10 cellular contexts compared by ENCODE assay signal in the genomic region with DNA sequence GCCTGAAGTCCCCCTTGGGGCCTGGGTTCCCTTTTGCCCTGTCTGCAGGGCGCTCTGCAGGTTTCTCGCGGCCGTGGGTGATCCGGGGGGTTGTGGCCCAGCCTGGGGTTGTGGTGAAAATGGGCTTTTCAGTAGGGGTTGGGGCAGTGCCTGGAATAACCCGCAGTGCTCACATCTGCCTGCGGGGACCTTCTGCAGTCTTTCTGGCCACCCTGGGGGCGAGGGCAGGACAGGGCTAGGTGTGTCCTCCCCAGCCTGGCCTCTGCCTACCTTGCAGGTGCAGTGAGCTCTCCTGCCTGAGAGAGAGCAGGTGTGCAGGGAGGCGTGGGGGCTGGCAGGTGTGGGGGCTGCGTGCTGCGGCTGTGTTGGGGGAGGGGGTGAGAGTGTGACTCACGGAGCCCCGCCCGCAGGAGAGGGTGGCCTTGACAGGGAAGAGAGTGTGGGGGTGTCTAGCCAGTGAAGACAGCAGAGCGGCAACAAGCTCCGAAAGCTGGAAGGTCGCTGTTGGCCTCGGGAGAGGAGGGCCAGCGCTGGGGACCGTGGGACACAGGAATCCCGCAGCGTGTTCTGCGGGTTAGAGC.
A peak's percentile ranks its signal among the peaks of the same experiment; 100 is the strongest.
DNase-seq lines count a peak whose midpoint lies in the region; ATAC-seq, FAIRE-seq and TF ChIP-seq lines count a peak whose summit lies in the region.
"Had no signal": no experiment of that assay in that cellular context is flagged by ENCODE, and none has a peak within 500 bp of the region (broad histone marks: within the 10 kb centered on the region; RNA-seq: fewer than 3 reads in every experiment).

No MANE protein-coding gene starts in this region.

- H3K36me3 ChIP-seq in A673 (ENCODE audit: insufficient read depth, low read length, poor library complexity, severe bottlenecking), result no peaks in the 10 kb centered on the region
- H3K36me3 ChIP-seq in DND-41 (ENCODE audit: insufficient read depth, low read length), result no peaks in the 10 kb centered on the region
- H3K36me3 ChIP-seq in kidney (ENCODE audit: control insufficient read depth in 1 of 2, insufficient read depth in 2 of 2, low read length in 2 of 2), result no peaks in the 10 kb centered on the region
- no peaks in the 10 kb centered on the region for H3K36me3 ChIP-seq in CD4-positive, alpha-beta memory T cell (ENCODE audit: insufficient read depth, low read length)
- H3K36me3 ChIP-seq: tibial nerve had no signal

- peak overlapping the region; percentile 31 for H3K4me3 ChIP-seq in A673 (ENCODE audit: low read depth, low read length, poor library complexity, severe bottlenecking)
- H3K4me3 ChIP-seq in DND-41 (ENCODE audit: low read depth in 1 of 2, low read length in 2 of 2), result no peak overlapping the region
- H3K4me3 ChIP-seq in kidney (ENCODE audit: low read length in 2 of 2), result no peak overlapping the region
- no peak overlapping the region for H3K4me3 ChIP-seq in CD4-positive, alpha-beta memory T cell (ENCODE audit: low read length in 2 of 2)

- H3K4me2 ChIP-seq in DND-41 (ENCODE audit: insufficient read depth, low read length), result no peak overlapping the region

- BruUV-seq in A673 (replicated peaks; lab: Mats Ljungman, UMichigan), result no TSS peak

- H3K9me3 Mint-ChIP-seq in T-helper 2 cell treated with Interferon-gamma antibody and Interleukin-4, amounts not matched to agents 5 μg/mL and 100 μg/mL, for 36 hours, result no peaks in the 10 kb centered on the region
- H3K9me3 Mint-ChIP-seq in CD4-positive, alpha-beta memory T cell, result peaks cover 0 to 4% (median 0%) of the 10 kb centered on the region in 8 donors

- no peak overlapping the region for H3K9ac ChIP-seq in DND-41 (ENCODE audit: low read depth, low read length)
- H3K9ac ChIP-seq in kidney (ENCODE audit: low read length in 2 of 2), result no peak overlapping the region

- no peaks in the 10 kb centered on the region for H4K20me1 ChIP-seq in DND-41 (ENCODE audit: insufficient read depth, low read length)

- POLR2A ChIA-PET in A673 (lab: Charles Lee; ENCODE audit: low non-redundant PET), result no interaction called here
- POLR2A ChIA-PET in CD4-positive, alpha-beta memory T cell (lab: Charles Lee; ENCODE audit: partially characterized antibody), result no interaction called here

- ATAC-seq in DND-41 (ENCODE audit: insufficient read depth, low read depth) (peak; percentile 55), GM21367 (IDR thresholded peaks at IDR 0.05; ENCODE audit: unreplicated experiment) (no peak)

- intact Hi-C loops in A673 (cut with micrococcal nuclease; ENCODE audit: unreplicated experiment), result no loop called here
- intact Hi-C loops in kidney (cut with DNase I), result no loop called here
- intact Hi-C loops in CD4-positive, alpha-beta memory T cell (cut with micrococcal nuclease), result no loop called here

- H3K79me2 ChIP-seq in DND-41 (ENCODE audit: insufficient read depth, low read length), result no peaks in the 10 kb centered on the region

- H3K27me3 Mint-ChIP-seq in T-helper 2 cell treated with Interferon-gamma antibody and Interleukin-4, amounts not matched to agents 5 μg/mL and 100 μg/mL, for 36 hours (ENCODE audit: low read depth), result peaks cover 69% of the 10 kb centered on the region
- H3K27me3 Mint-ChIP-seq in CD4-positive, alpha-beta memory T cell, result peaks cover 59 to 62% of the 10 kb centered on the region in 2 donors

- no peak overlapping the region for H3K4me3 Mint-ChIP-seq in T-helper 2 cell treated with Interferon-gamma antibody and Interleukin-4, amounts not matched to agents 5 μg/mL and 100 μg/mL, for 36 hours
- H3K4me3 Mint-ChIP-seq in CD4-positive, alpha-beta memory T cell, result peak overlapping the region in 4 of 8 donors; percentile 44 to 73 (median 46)

- no peak for TF ChIP-seq CTCF in A673 (conservative IDR thresholded peaks at IDR 0.05; ENCODE audit: low read depth, low read length)
- peak; percentile 30 for TF ChIP-seq CTCF in DND-41 (IDR thresholded peaks at IDR 0.05; ENCODE audit: borderline replicate concordance, extremely low read depth, low read length, poor library complexity, severe bottlenecking)
- TF ChIP-seq CTCF in kidney (IDR thresholded peaks at IDR 0.05; ENCODE audit: borderline replicate concordance, extremely low read depth, insufficient read depth), result no peak

- H2AFZ ChIP-seq in DND-41 (ENCODE audit: low read depth, low read length), result no peak overlapping the region

- no peak for DNase-seq in A673 (ENCODE audit: low spot score)
- DNase-seq in DND-41, result no peak
- peak; percentile 40 for DNase-seq in activated T-cell treated with anti-CD3 and anti-CD28 coated beads for 4 hours
- peak; percentile 70 for DNase-seq in kidney
- DNase-seq in T-helper 2 cell treated with Interferon-gamma antibody and Interleukin-4, amounts not matched to agents 5 μg/mL and 100 μg/mL, for 36 hours (ENCODE audit: low spot score), result no peak
- DNase-seq in CD4-positive, alpha-beta memory T cell, result no peak
- DNase-seq in RCC 7860 (ENCODE audit: low spot score), result no peak
- DNase-seq: cortex of kidney had no signal

- no peaks in the 10 kb centered on the region for H3K36me3 Mint-ChIP-seq in T-helper 2 cell treated with Interferon-gamma antibody and Interleukin-4, amounts not matched to agents 5 μg/mL and 100 μg/mL, for 36 hours (ENCODE audit: low read depth)
- no peaks in the 10 kb centered on the region for H3K36me3 Mint-ChIP-seq in CD4-positive, alpha-beta memory T cell

- H3K4me1 ChIP-seq in A673 (ENCODE audit: insufficient read depth, low read length, poor library complexity, severe bottlenecking), result no peaks in the 10 kb centered on the region
- H3K4me1 ChIP-seq in DND-41 (ENCODE audit: insufficient read depth, low read length), result no peaks in the 10 kb centered on the region
- H3K4me1 ChIP-seq in kidney (ENCODE audit: control insufficient read depth in 1 of 2, insufficient read depth in 1 of 2, low read depth in 1 of 2, low read length in 2 of 2), result peaks cover 0 to 2% of the 10 kb centered on the region in 2 donors
- peaks cover 4% of the 10 kb centered on the region for H3K4me1 ChIP-seq in CD4-positive, alpha-beta memory T cell (ENCODE audit: insufficient read depth, low read length)

- H3K9me3 ChIP-seq in A673 (ENCODE audit: low read depth, low read length, poor library complexity, severe bottlenecking) (no peaks in the 10 kb centered on the region), DND-41 (ENCODE audit: insufficient read depth, low read length, severe bottlenecking) (no peaks in the 10 kb centered on the region), kidney (ENCODE audit: control insufficient read depth in 1 of 2, low read length in 2 of 2) (peaks cover 0 to 3% of the 10 kb centered on the region in 2 donors)
- H3K9me3 ChIP-seq in CD4-positive, alpha-beta memory T cell (ENCODE audit: control insufficient read depth in 1 of 2, low read length in 2 of 2), result no peaks in the 10 kb centered on the region

- CTCF ChIA-PET in A673 (lab: Charles Lee), result no interaction called here
- CTCF ChIA-PET in CD4-positive, alpha-beta memory T cell (lab: Charles Lee; ENCODE audit: partially characterized antibody), result no interaction called here

- H3K27ac Mint-ChIP-seq in T-helper 2 cell treated with Interferon-gamma antibody and Interleukin-4, amounts not matched to agents 5 μg/mL and 100 μg/mL, for 36 hours, result no peak overlapping the region
- no peak overlapping the region for H3K27ac Mint-ChIP-seq in CD4-positive, alpha-beta memory T cell

- no peaks in the 10 kb centered on the region for H3K4me1 Mint-ChIP-seq in T-helper 2 cell treated with Interferon-gamma antibody and Interleukin-4, amounts not matched to agents 5 μg/mL and 100 μg/mL, for 36 hours (ENCODE audit: low read depth)
- peaks cover 8 to 20% (median 14%) of the 10 kb centered on the region in 4 donors for H3K4me1 Mint-ChIP-seq in CD4-positive, alpha-beta memory T cell

- no peak overlapping the region for H3K27ac ChIP-seq in A673 (ENCODE audit: low read depth, low read length, poor library complexity, severe bottlenecking)
- no peak overlapping the region for H3K27ac ChIP-seq in DND-41 (ENCODE audit: low read length)
- H3K27ac ChIP-seq in kidney (ENCODE audit: low read depth in 2 of 2, low read length in 2 of 2), result no peak overlapping the region
- no peak overlapping the region for H3K27ac ChIP-seq in CD4-positive, alpha-beta memory T cell (ENCODE audit: low read depth, low read length)
- H3K27ac ChIP-seq: tibial nerve had no signal

- FAIRE-seq in kidney (lab: Jason Lieb, UNC), result no peak
- FAIRE-seq in RCC 7860 (lab: Jason Lieb, UNC), result no peak

- H3K27me3 ChIP-seq in A673 (replicated peaks; ENCODE audit: insufficient read depth, low read depth, low read length, poor library complexity) (peaks cover 47% of the 10 kb centered on the region), DND-41 (ENCODE audit: insufficient read depth, low read length, poor library complexity) (peaks cover 6% of the 10 kb centered on the region)
- H3K27me3 ChIP-seq in CD4-positive, alpha-beta memory T cell (ENCODE audit: insufficient read depth, low read length), result peaks cover 19% of the 10 kb centered on the region

Comparison
In these comparisons a context has a peak if more than half of its experiments do, and no peak if none do; other contexts are left out.
1. DNase-seq: peak in activated T-cell treated with anti-CD3 and anti-CD28 coated beads for 4 hours (single experiment) and kidney (single experiment); none in A673 (single experiment), DND-41 (single experiment), T-helper 2 cell treated with Interferon-gamma antibody and Interleukin-4, amounts not matched to agents 5 μg/mL and 100 μg/mL, for 36 hours (single experiment), CD4-positive, alpha-beta memory T cell (0 of 5) and RCC 7860 (single experiment).